1 cellular context compared by ENCODE assay signal in the genomic region with DNA sequence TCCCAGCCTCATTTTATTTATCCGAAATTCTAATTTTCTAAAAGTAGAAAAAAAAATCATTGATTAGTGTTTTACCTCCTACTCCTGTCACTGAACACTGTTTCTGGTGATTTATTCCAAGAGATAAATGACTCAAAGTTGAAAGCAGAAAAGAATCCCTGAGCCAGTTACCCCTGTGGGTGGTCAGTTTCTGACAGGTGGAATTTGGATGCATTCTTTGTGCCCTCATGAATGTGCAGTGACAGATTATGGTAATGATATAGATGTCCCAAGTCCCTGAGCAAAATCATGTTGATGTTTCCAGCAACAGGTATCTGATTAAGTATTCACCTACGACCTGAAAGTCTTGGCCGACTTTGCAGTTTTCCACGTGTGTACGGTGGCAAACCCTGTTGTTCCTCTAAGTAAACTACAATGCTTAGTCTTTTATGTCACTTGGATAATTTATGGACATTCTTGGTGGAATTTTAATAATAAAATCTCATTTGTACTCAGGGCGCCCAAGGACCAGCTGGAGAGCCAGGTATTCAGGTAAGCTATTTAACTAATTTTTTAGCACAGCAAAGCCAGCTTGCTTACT.
TF ChIP-seq lines count a peak whose summit lies in the region.

No MANE protein-coding gene starts in this region.

TF ChIP-seq in GM23338, 12 proteins besides CTCF, POLR2A, EP300 and RAD21 (continued from another document):
- TF ChIP-seq ZNF462 (CRISPR knock-in tag; IDR thresholded peaks at IDR 0.05): no peak
